In genomic region chr5:180860273-180860886, GRCh38 we compare ENCODE assay signal across 8 cellular contexts. TPM values are rescaled to one million over a fixed set of nuclear protein-coding genes. Genes with fewer than 3 reads are reported as not detected.
DNase-seq lines count a peak whose midpoint lies in the region; ATAC-seq, FAIRE-seq and TF ChIP-seq lines count a peak whose summit lies in the region.

No MANE protein-coding gene starts in this region.

- intact Hi-C loops in activated CD4-positive, alpha-beta T cell treated with anti-CD3 and anti-CD28 coated beads for 36 hours (cut with DNase I, micrococcal nuclease) = loop anchor here (1.0 to 10.0 kb wide), 10 partner anchors 28 to 568 kb away; partner anchors contain the start of genes CNOT6 (in 1 of the 2) and MAPK9 (in 1 of the 2)

- CTCF ChIA-PET in activated CD4-positive, alpha-beta T cell treated with anti-CD3 and anti-CD28 coated beads for 36 hours (lab: Charles Lee) = interaction anchor here (0.6 to 1.3 kb wide), 3 partner anchors 35 to 652 kb away, joined by 3 read pairs; partner anchors contain the start of gene RASGEF1C

- POLR2A ChIA-PET in activated CD4-positive, alpha-beta T cell treated with anti-CD3 and anti-CD28 coated beads for 36 hours (lab: Charles Lee) = interaction anchor here (0.6 to 1.3 kb wide), 5 partner anchors 28 to 328 kb away, joined by 3 to 5 read pairs (median 4); no protein-coding TSS in a partner anchor

- H3K27ac ChIP-seq in lung (ENCODE audit: low read depth in 1 of 2, low read length in 1 of 2) = peak overlapping the region; percentile 90 to 92

- peaks cover 20% of the 10 kb centered on the region for H3K4me1 Mint-ChIP-seq in activated CD4-positive, alpha-beta T cell treated with anti-CD3 and anti-CD28 coated beads for 36 hours
- H3K4me1 Mint-ChIP-seq in chondrocyte (ENCODE audit: low read depth) = peaks cover 15% of the 10 kb centered on the region

- DNase-seq in activated CD4-positive, alpha-beta T cell treated with anti-CD3 and anti-CD28 coated beads for 36 hours = no peak
- no peak for DNase-seq in activated CD4-positive, alpha-beta T cell treated with anti-CD3 and anti-CD28 coated beads for 48 hours
- peak; percentile 34 for DNase-seq in H54 (ENCODE audit: insufficient read length, low spot score)
- DNase-seq in LHCN-M2 (ENCODE audit: low read depth) = peak; percentile 64
- DNase-seq in SW 1271 (lab: John Stamatoyannopoulos, UW) = peak; percentile 36 to 82
- DNase-seq in chondrocyte (ENCODE audit: low spot score) = no peak
- no peak for DNase-seq in lung (ENCODE audit: low spot score)
- DNase-seq in stimulated activated naive CD4-positive, alpha-beta T cell (lab: John Stamatoyannopoulos, UW) = peak; percentile 40 to 88 (median 66)

- no peaks in the 10 kb centered on the region for H3K9me3 Mint-ChIP-seq in activated CD4-positive, alpha-beta T cell treated with anti-CD3 and anti-CD28 coated beads for 36 hours (ENCODE audit: low read depth)
- no peaks in the 10 kb centered on the region for H3K9me3 Mint-ChIP-seq in chondrocyte (ENCODE audit: low read depth)

- H3K27me3 ChIP-seq in lung (ENCODE audit: control insufficient read depth, insufficient read depth) = no peaks in the 10 kb centered on the region

- peak; percentile 75 for ATAC-seq in activated CD4-positive, alpha-beta T cell treated with anti-CD3 and anti-CD28 coated beads for 36 hours
- ATAC-seq in lung (ENCODE audit: insufficient read depth, low FRiP score) = peak; percentile 60

- peak overlapping the region; percentile 93 for H3K27ac Mint-ChIP-seq in activated CD4-positive, alpha-beta T cell treated with anti-CD3 and anti-CD28 coated beads for 36 hours
- peak overlapping the region; percentile 70 for H3K27ac Mint-ChIP-seq in chondrocyte (ENCODE audit: unreplicated experiment)

- H3K4me3 ChIP-seq in lung = peak overlapping the region; percentile 71

- H3K4me3 Mint-ChIP-seq in activated CD4-positive, alpha-beta T cell treated with anti-CD3 and anti-CD28 coated beads for 36 hours = peak overlapping the region; percentile 93
- H3K4me3 Mint-ChIP-seq in chondrocyte (ENCODE audit: unreplicated experiment) = peak overlapping the region; percentile 86

- H3K9me3 ChIP-seq in lung (ENCODE audit: control insufficient read depth in 2 of 2, insufficient read depth in 1 of 2, low read length in 1 of 2) = no peaks in the 10 kb centered on the region

- H3K36me3 Mint-ChIP-seq in activated CD4-positive, alpha-beta T cell treated with anti-CD3 and anti-CD28 coated beads for 36 hours (ENCODE audit: low read depth) = peaks cover 24% of the 10 kb centered on the region
- peaks cover 9% of the 10 kb centered on the region for H3K36me3 Mint-ChIP-seq in chondrocyte (ENCODE audit: low read depth)

- no peaks in the 10 kb centered on the region for H3K27me3 Mint-ChIP-seq in activated CD4-positive, alpha-beta T cell treated with anti-CD3 and anti-CD28 coated beads for 36 hours
- no peaks in the 10 kb centered on the region for H3K27me3 Mint-ChIP-seq in chondrocyte (ENCODE audit: low read depth)

- TF ChIP-seq CTCF in chondrocyte (IDR thresholded peaks at IDR 0.05) (peak; percentile 53), lung (IDR thresholded peaks at IDR 0.05; ENCODE audit: control extremely low read depth, extremely low read depth) (no peak)

- FAIRE-seq in H54 (lab: Jason Lieb, UNC) = no peak

- H3K4me1 ChIP-seq in lung (ENCODE audit: control insufficient read depth in 2 of 2, insufficient read depth in 2 of 2, low read length in 2 of 2) = peaks cover 0 to 6% of the 10 kb centered on the region in 2 donors

- TF ChIP-seq POLR2A in H54 (IDR thresholded peaks at IDR 0.05; ENCODE audit: low read depth, low read length) = no peak

- peaks cover 0 to 5% of the 10 kb centered on the region in 2 donors for H3K36me3 ChIP-seq in lung (ENCODE audit: control insufficient read depth in 2 of 2, insufficient read depth in 2 of 2, low read length in 2 of 2)

- WGBS in lung, 2 donors = 0% methylated on average over 18 of the region's 18 CpGs

RNA-seq across cellular contexts. Expression of gene ZFP62, which starts 0.7 kb away (rescaled TPM):
- total RNA-seq in activated CD4-positive, alpha-beta T cell treated with anti-CD3 and anti-CD28 coated beads for 36 hours = 10 to 100 TPM; 30.3 to 31.8 TPM
- total RNA-seq in LHCN-M2 (2014; rRNA removed) (17.3 and 18.0 TPM in 2 replicates), chondrocyte (13.3 to 19.2 TPM (median 13.9 TPM) in 3 replicates), lung (10 to 100 TPM; 18.1 to 31.2 TPM)
- 8.3 TPM for polyA plus RNA-seq in LHCN-M2 (2012)
- 10 to 100 TPM in 1 of 2 donors, 1 to 10 TPM in 1; 9.6 to 21.9 TPM for polyA plus RNA-seq in lung

RNA-seq across cellular contexts. Expression of gene BTNL8, which starts 38.6 kb away (rescaled TPM):
- total RNA-seq in activated CD4-positive, alpha-beta T cell treated with anti-CD3 and anti-CD28 coated beads for 36 hours = under 1 TPM in 1 of 2 experiments, not detected in 1; 0.11 TPM
- total RNA-seq in LHCN-M2 (2014; rRNA removed) (not detected in 2 replicates), chondrocyte (not detected in 3 replicates), lung (1 to 10 TPM; 1.5 to 2.6 TPM)
- not detected for polyA plus RNA-seq in LHCN-M2 (2012)
- 1 to 10 TPM in 1 of 2 donors, under 1 TPM in 1; 0.81 to 7.2 TPM for polyA plus RNA-seq in lung

RNA-seq across cellular contexts. Expression of gene MGAT1, which starts 57.8 kb away (rescaled TPM):
- 100 to 1,000 TPM in 1 of 2 experiments, 10 to 100 TPM in 1; 93.2 to 125 TPM for total RNA-seq in activated CD4-positive, alpha-beta T cell treated with anti-CD3 and anti-CD28 coated beads for 36 hours
- total RNA-seq in LHCN-M2 (2014; rRNA removed) (179 and 197 TPM in 2 replicates), chondrocyte (119 to 136 TPM (median 123 TPM) in 3 replicates), lung (100 to 1,000 TPM; 117 to 274 TPM)
- 146 TPM for polyA plus RNA-seq in LHCN-M2 (2012)
- polyA plus RNA-seq in lung = 100 to 1,000 TPM; 149 to 415 TPM

Comparison
In these comparisons a context has a peak if more than half of its experiments do, and no peak if none do; other contexts are left out.
1. DNase-seq: peak in H54 (single experiment), LHCN-M2 (single experiment), SW 1271 (2 of 2) and stimulated activated naive CD4-positive, alpha-beta T cell (6 of 6); none in activated CD4-positive, alpha-beta T cell treated with anti-CD3 and anti-CD28 coated beads for 36 hours (single experiment), activated CD4-positive, alpha-beta T cell treated with anti-CD3 and anti-CD28 coated beads for 48 hours (single experiment), chondrocyte (single experiment) and lung (single experiment).